ENCODE assay signal across 1 cellular context in the genomic region with DNA sequence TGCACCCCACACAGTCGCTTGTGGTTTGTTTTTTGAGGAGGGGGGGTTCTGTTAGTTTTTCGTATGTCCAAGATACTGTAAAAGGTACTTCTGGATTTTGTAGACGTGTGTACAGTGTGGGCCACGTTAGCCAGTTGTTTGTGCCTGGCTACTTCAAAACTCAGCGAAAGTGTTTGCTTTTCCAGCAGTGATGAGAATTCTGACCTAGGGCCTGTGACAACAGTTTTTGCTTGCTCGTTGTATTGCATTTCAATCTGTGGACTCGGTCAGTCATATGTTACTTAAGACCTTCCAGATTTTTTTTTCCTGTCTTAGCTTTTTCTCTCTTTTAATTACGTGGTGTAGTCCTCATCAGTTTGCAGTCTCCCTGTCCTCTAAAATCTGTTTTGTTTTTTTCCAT.
TF ChIP-seq lines count a peak whose summit lies in the region.

No MANE protein-coding gene starts in this region.

TF ChIP-seq in liver, 16 proteins besides CTCF, POLR2A, EP300 and RAD21 (continued from another document):
- TF ChIP-seq, protein P1, sequence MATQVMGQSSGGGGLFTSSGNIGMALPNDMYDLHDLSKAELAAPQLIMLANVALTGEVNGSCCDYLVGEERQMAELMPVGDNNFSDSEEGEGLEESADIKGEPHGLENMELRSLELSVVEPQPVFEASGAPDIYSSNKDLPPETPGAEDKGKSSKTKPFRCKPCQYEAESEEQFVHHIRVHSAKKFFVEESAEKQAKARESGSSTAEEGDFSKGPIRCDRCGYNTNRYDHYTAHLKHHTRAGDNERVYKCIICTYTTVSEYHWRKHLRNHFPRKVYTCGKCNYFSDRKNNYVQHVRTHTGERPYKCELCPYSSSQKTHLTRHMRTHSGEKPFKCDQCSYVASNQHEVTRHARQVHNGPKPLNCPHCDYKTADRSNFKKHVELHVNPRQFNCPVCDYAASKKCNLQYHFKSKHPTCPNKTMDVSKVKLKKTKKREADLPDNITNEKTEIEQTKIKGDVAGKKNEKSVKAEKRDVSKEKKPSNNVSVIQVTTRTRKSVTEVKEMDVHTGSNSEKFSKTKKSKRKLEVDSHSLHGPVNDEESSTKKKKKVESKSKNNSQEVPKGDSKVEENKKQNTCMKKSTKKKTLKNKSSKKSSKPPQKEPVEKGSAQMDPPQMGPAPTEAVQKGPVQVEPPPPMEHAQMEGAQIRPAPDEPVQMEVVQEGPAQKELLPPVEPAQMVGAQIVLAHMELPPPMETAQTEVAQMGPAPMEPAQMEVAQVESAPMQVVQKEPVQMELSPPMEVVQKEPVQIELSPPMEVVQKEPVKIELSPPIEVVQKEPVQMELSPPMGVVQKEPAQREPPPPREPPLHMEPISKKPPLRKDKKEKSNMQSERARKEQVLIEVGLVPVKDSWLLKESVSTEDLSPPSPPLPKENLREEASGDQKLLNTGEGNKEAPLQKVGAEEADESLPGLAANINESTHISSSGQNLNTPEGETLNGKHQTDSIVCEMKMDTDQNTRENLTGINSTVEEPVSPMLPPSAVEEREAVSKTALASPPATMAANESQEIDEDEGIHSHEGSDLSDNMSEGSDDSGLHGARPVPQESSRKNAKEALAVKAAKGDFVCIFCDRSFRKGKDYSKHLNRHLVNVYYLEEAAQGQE (IDR thresholded peaks at IDR 0.05), result no peak
- TF ChIP-seq GABPA (IDR thresholded peaks at IDR 0.05 in 1 of 2, conservative IDR thresholded peaks at IDR 0.05 in 1 of 2), result no peak
- no peak for TF ChIP-seq FOXA1 (IDR thresholded peaks at IDR 0.05)
- peak; percentile 23 for TF ChIP-seq SP1 (IDR thresholded peaks at IDR 0.05)
